Comparison of ENCODE assay signal across 14 cellular contexts in genomic region chr3:71285086-71285485, GRCh38.
"Had no signal": no experiment of that assay in that cellular context is flagged by ENCODE, and none has a peak within 500 bp of the region (broad histone marks: within the 10 kb centered on the region; RNA-seq: fewer than 3 reads in every experiment).

No MANE protein-coding gene starts in this region.

- H3K27ac ChIP-seq: cardiac muscle cell, gastroesophageal sphincter, right lobe of liver, SK-N-MC, stomach, thoracic aorta had no signal

- H3K9me3 ChIP-seq: gastroesophageal sphincter, mucosa of descending colon, right lobe of liver, stomach, thoracic aorta had no signal

- H3K27me3 Mint-ChIP-seq: T-cell had no signal

- H3K36me3 ChIP-seq: cardiac muscle cell, gastroesophageal sphincter, right lobe of liver, stomach, thoracic aorta had no signal

- DNase-seq: islet precursor cell, mammary epithelial cell, mucosa of descending colon, right lobe of liver, stomach, T-cell, T-helper 9 cell had no signal

- H3K27ac Mint-ChIP-seq: nephron, T-cell had no signal

- H3K4me1 ChIP-seq: right lobe of liver, stomach had no signal

- H3K4me3 ChIP-seq: cardiac muscle cell, gastroesophageal sphincter, mucosa of descending colon, right lobe of liver, SK-N-MC, stomach, thoracic aorta had no signal

- ATAC-seq: activated CD4-positive, CD25-positive, alpha-beta regulatory T cell treated with anti-CD3 and anti-CD28 coated beads, Interleukin-2, amount 50 U/mL, for 24 hours; gastroesophageal sphincter; left lobe of liver; mucosa of descending colon; right lobe of liver; T-cell had no signal

- H3K4me3 Mint-ChIP-seq: nephron, T-cell had no signal

- H3K4me1 Mint-ChIP-seq: nephron had no signal

- H3K9me3 Mint-ChIP-seq: nephron, T-cell had no signal
